ENCODE assay signal across 1 cellular context in genomic region chr5:95818181-95819147, GRCh38.
TF ChIP-seq lines count a peak whose summit lies in the region.

No MANE protein-coding gene starts in this region.

TF ChIP-seq in IMR-90, 13 proteins besides CTCF, POLR2A, EP300 and RAD21 (continued from another document):
- TF ChIP-seq CEBPB (IDR thresholded peaks at IDR 0.05; ENCODE audit: low read depth, low read length) = no peak
- TF ChIP-seq FOS (IDR thresholded peaks at IDR 0.05; ENCODE audit: low read depth, low read length) = no peak
- no peak for TF ChIP-seq USF2 (IDR thresholded peaks at IDR 0.05; ENCODE audit: low read depth, low read length)
- TF ChIP-seq BHLHE40 (IDR thresholded peaks at IDR 0.05; ENCODE audit: low read depth, low read length) = no peak
- TF ChIP-seq ELK1 (IDR thresholded peaks at IDR 0.05; ENCODE audit: borderline replicate concordance, low read depth, low read length) = no peak
- TF ChIP-seq RCOR1 (IDR thresholded peaks at IDR 0.05; ENCODE audit: insufficient replicate concordance, low read length) = no peak
- no peak for TF ChIP-seq RFX5 (IDR thresholded peaks at IDR 0.05; ENCODE audit: low read depth, low read length)
